Comparison of ENCODE assay signal across 8 cellular contexts in the genomic region with DNA sequence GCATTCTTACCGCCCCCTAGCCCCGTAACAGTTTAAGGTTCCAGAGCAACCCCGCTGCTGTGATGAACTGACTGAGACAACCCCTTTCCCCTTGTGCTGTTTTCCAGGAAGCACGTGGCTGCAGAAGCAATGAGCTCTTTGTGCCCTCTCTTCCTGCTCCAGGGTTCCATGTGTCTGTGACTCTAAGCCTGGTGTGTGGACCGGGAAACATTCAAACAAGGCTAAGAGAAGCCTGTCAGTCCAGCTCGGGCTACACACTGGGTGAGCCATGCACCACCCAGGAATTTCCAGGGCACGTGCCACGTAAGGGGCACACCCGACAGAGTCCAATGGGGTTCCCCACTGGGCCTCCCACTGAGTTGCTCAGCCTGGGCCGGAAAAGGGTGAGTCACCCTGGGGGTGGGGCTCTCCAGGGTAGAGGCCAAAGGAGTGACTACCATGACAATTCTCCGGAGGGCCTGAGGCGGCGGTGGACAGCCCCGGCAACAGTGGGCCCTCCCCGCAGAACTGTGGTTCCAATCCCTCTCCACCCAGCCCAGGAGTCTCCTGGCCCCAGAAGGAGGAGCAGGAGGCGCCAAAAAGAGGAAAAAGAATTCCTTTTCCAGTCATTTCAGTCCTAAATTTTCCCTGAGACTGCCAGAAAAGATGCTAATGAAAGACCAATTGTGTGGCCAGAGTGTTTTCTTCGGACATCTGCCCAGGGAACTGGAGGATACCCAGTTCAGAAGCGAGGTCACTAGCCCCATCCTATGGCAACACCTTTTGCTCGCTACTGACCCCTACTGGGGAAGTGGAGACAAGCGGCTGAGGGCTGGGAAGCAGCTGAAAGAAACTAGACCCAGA.
DNase-seq lines count a peak whose midpoint lies in the region; ATAC-seq, FAIRE-seq and TF ChIP-seq lines count a peak whose summit lies in the region.

No MANE protein-coding gene starts in this region.

- ATAC-seq in GM19397 (IDR thresholded peaks at IDR 0.05; ENCODE audit: unreplicated experiment) = peak; percentile 81
- peak; percentile 78 for ATAC-seq in HG03521 (IDR thresholded peaks at IDR 0.05; ENCODE audit: unreplicated experiment)
- ATAC-seq in pancreas = peak; percentile 89 to 95 (median 94)

- intact Hi-C loops in pancreas (cut with DNase I) (loop anchor here in 1 of 3 donors (10.0 kb wide), 1 partner anchor 187 kb away; no protein-coding TSS in a partner anchor), tibial artery (cut with DNase I; ENCODE audit: low total_unique reads) (loop anchor here (10.0 kb wide), 1 partner anchor 57 kb away; no protein-coding TSS in a partner anchor)

- H3K36me3 ChIP-seq in SJCRH30 (no peaks in the 10 kb centered on the region), pancreas (no peaks in the 10 kb centered on the region), tibial artery (no peaks in the 10 kb centered on the region)

- DNase-seq in CMK (ENCODE audit: low read depth) = peak; percentile 65
- DNase-seq in SJCRH30 = peak; percentile 93 to 94
- peak; percentile 43 to 70 (median 63) for DNase-seq in activated naive CD4-positive, alpha-beta T cell (lab: John Stamatoyannopoulos, UW)
- DNase-seq in globus pallidus (ENCODE audit: low spot score) = peak; percentile 91
- peak; percentile 66 to 86 (median 79) for DNase-seq in pancreas
- DNase-seq in tibial artery = peak; percentile 92 to 93

- WGBS in pancreas, 2 donors = 41 to 44% methylated on average over 20 of the region's 20 CpGs

- H3K9me3 ChIP-seq in SJCRH30 (replicated peaks) = no peaks in the 10 kb centered on the region
- no peaks in the 10 kb centered on the region for H3K9me3 ChIP-seq in pancreas
- H3K9me3 ChIP-seq in tibial artery = no peaks in the 10 kb centered on the region

- H3K27me3 ChIP-seq in SJCRH30 (no peaks in the 10 kb centered on the region), pancreas (no peaks in the 10 kb centered on the region), tibial artery (no peaks in the 10 kb centered on the region)

- peak; percentile 76 to 90 (median 82) for TF ChIP-seq CTCF in pancreas (IDR thresholded peaks at IDR 0.05)
- peak; percentile 55 to 70 for TF ChIP-seq CTCF in tibial artery (IDR thresholded peaks at IDR 0.05)

- H3K27ac ChIP-seq in SJCRH30 (peak overlapping the region; percentile 66), pancreas (peak overlapping the region in 2 of 4 donors; percentile 42 to 70), tibial artery (peak overlapping the region; percentile 52 to 63)

- H3K4me3 ChIP-seq in SJCRH30 = peak overlapping the region; percentile 39
- no peak overlapping the region for H3K4me3 ChIP-seq in pancreas
- H3K4me3 ChIP-seq in tibial artery = no peak overlapping the region

- peaks cover 14% of the 10 kb centered on the region for H3K4me1 ChIP-seq in SJCRH30
- peaks cover 0 to 8% (median 4%) of the 10 kb centered on the region in 3 donors for H3K4me1 ChIP-seq in pancreas
- H3K4me1 ChIP-seq in tibial artery = peaks cover 0 to 9% (median 6%) of the 10 kb centered on the region in 4 donors

- FAIRE-seq in pancreas (lab: Jason Lieb, UNC) = no peak
